ENCODE assay signal across 8 cellular contexts in the genomic region with DNA sequence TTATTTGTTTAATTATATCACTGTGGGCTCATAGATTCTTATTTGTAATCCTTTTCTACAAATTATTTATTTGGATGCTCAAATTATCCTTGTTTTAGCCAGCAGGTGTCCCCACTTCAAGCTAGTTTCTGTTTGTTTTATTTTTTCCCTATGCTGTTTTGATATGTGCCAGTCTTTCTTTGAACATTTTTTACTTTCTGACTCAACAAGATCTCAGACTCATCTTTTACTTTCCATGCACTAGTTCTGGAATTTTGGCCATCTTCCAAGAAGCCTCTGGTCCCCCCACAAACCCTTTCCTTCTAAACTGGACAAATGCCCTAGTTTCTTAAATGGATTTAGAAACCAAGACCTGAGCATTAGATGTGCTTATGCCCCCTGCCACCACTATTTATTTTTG. TPM values are rescaled to one million over a fixed set of nuclear protein-coding genes. Genes with fewer than 3 reads are reported as not detected.
DNase-seq lines count a peak whose midpoint lies in the region; ATAC-seq, FAIRE-seq and TF ChIP-seq lines count a peak whose summit lies in the region.

No MANE protein-coding gene starts in this region.

- peaks cover 31% of the 10 kb centered on the region for H3K4me1 ChIP-seq in A549

- DNase-seq in A549 (ENCODE audit: low read depth in 1 of 2, low spot score in 1 of 2) (peak; percentile 17 to 41), RKO (ENCODE audit: low spot score) (peak; percentile 84), foreskin melanocyte (peak; percentile 28), NK-92 (lab: John Stamatoyannopoulos, UW; ENCODE audit: unreplicated experiment) (no peak), GM19238 (ENCODE audit: insufficient read length, low spot score) (no peak)

- POLR2A ChIA-PET in A549 (lab: Yijun Ruan, JAX) = interaction anchor here (0.8 to 1.8 kb wide), 5 partner anchors 12 to 231 kb away, joined by 3 to 10 read pairs (median 7); partner anchors contain the start of genes CFAP70, DNAJC9 and PPP3CB

- ATAC-seq in A549 (peak; percentile 45 to 54; a peak in 4 of 6 replicates), HG03521 (IDR thresholded peaks at IDR 0.05; ENCODE audit: unreplicated experiment) (no peak), GM18909 (IDR thresholded peaks at IDR 0.05; ENCODE audit: poor library complexity, unreplicated experiment) (no peak)

- CTCF ChIA-PET in A549 (lab: Yijun Ruan, JAX) = interaction anchor here (0.6 to 2.7 kb wide), 19 partner anchors 9 to 379 kb away, joined by 3 to 12 read pairs (median 5); partner anchors contain the start of genes CFAP70, DNAJC9 and MRPS16

- peak overlapping the region; percentile 71; the same call in 2 of the 3 replicates for H3K4me2 ChIP-seq in A549

- peak; percentile 92 for FAIRE-seq in A549 (lab: Jason Lieb, UNC)

- TF ChIP-seq RAD21 in A549 (conservative IDR thresholded peaks at IDR 0.05 in 1 of 2, IDR thresholded peaks at IDR 0.05 in 1 of 2) = peak; percentile 55 to 65

- TF ChIP-seq CTCF in A549 (IDR thresholded peaks at IDR 0.05) (peak; percentile 80), GM12872 (IDR thresholded peaks at IDR 0.05; ENCODE audit: insufficient read depth, low read depth, low read length) (peak; percentile 47; the same call in 2 of the 3 replicates)

- H3K27ac ChIP-seq in A549 = peak overlapping the region; percentile 81 to 85; a peak in 4 of 6 replicates

- peaks cover 4% of the 10 kb centered on the region; the same call in 1 of the 3 replicates for H3K9me3 ChIP-seq in A549

- H3K4me3 ChIP-seq in A549 = no peak overlapping the region

- no peak for TF ChIP-seq EP300 in A549 (IDR thresholded peaks at IDR 0.05)

- TF ChIP-seq POLR2A in A549 (IDR thresholded peaks at IDR 0.05; ENCODE audit: low read length) = no peak

TF ChIP-seq in A549, 52 proteins besides CTCF, POLR2A, EP300 and RAD21:
- TF ChIP-seq, protein P1, sequence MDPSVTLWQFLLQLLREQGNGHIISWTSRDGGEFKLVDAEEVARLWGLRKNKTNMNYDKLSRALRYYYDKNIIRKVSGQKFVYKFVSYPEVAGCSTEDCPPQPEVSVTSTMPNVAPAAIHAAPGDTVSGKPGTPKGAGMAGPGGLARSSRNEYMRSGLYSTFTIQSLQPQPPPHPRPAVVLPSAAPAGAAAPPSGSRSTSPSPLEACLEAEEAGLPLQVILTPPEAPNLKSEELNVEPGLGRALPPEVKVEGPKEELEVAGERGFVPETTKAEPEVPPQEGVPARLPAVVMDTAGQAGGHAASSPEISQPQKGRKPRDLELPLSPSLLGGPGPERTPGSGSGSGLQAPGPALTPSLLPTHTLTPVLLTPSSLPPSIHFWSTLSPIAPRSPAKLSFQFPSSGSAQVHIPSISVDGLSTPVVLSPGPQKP (IDR thresholded peaks at IDR 0.05; ENCODE audit: low read depth, low read length) = no peak
- TF ChIP-seq SMC3 (IDR thresholded peaks at IDR 0.05) = peak; percentile 79

RNA-seq across cellular contexts. Expression of gene MRPS16, which starts 11.5 kb away (rescaled TPM):
- polyA plus RNA-seq in A549 (2011; rRNA removed) (132 and 162 TPM in 2 replicates), A549 (2017; fragmentation: RNase III; extraction: RNeasy Plus Mini Kit Qiagen cat#74134 plus additional on column Dnase treatment) (158 to 166 TPM (median 160 TPM) in 3 replicates)
- polyA plus RNA-seq in A549 (2012; cell fraction: cytosol; rRNA removed) = 226 and 239 TPM in 2 replicates
- polyA plus RNA-seq in A549 (2012; cell fraction: nucleus; rRNA removed) = 191 and 202 TPM in 2 replicates
- 155 and 180 TPM in 2 replicates for polyA minus RNA-seq in A549 (2011; rRNA and poly(A)+ RNA removed)

RNA-seq across cellular contexts. Expression of gene DNAJC9, which starts 16.9 kb away (rescaled TPM):
- polyA plus RNA-seq in A549 (2011; rRNA removed) (42.7 and 56.3 TPM in 2 replicates), A549 (2017; fragmentation: RNase III; extraction: RNeasy Plus Mini Kit Qiagen cat#74134 plus additional on column Dnase treatment) (45.6 to 47.4 TPM (median 46.0 TPM) in 3 replicates)
- 36.9 and 38.5 TPM in 2 replicates for polyA plus RNA-seq in A549 (2012; cell fraction: cytosol; rRNA removed)
- polyA plus RNA-seq in A549 (2012; cell fraction: nucleus; rRNA removed) = 26.2 and 32.9 TPM in 2 replicates
- polyA minus RNA-seq in A549 (2011; rRNA and poly(A)+ RNA removed) = 24.2 and 27.7 TPM in 2 replicates

Comparison
In these comparisons a context has a peak if more than half of its experiments do, and no peak if none do; other contexts are left out.
1. ATAC-seq: peak in A549 (2 of 2); none in HG03521 (single experiment) and GM18909 (single experiment).
2. DNase-seq: peak in A549 (2 of 2), RKO (single experiment) and foreskin melanocyte (single experiment); none in NK-92 (single experiment) and GM19238 (single experiment).